Comparison of ENCODE assay signal across 18 cellular contexts in genomic region chr2:121367246-121367900, GRCh38.
DNase-seq lines count a peak whose midpoint lies in the region; ATAC-seq and TF ChIP-seq lines count a peak whose summit lies in the region.
"Had no signal": no experiment of that assay in that cellular context is flagged by ENCODE, and none has a peak within 500 bp of the region (broad histone marks: within the 10 kb centered on the region; RNA-seq: fewer than 3 reads in every experiment).

No MANE protein-coding gene starts in this region.

- H3K4me1 ChIP-seq in mammary epithelial cell (ENCODE audit: insufficient read depth, low read length) (peaks cover 28% of the 10 kb centered on the region), H9 (ENCODE audit: insufficient read depth, low read length) (no peaks in the 10 kb centered on the region)
- H3K4me1 ChIP-seq: Caco-2 had no signal

- no peak overlapping the region for H2AK5ac ChIP-seq in H9 (ENCODE audit: insufficient read length, low read length)

- no peak overlapping the region for H2BK5ac ChIP-seq in H9 (ENCODE audit: insufficient read length, low read length)

- no peak overlapping the region for H2BK15ac ChIP-seq in H9 (ENCODE audit: low read depth, low read length)

- H3K9me3 ChIP-seq in mammary epithelial cell (replicated peaks; ENCODE audit: insufficient read depth, low read length) (no peaks in the 10 kb centered on the region), H9 (ENCODE audit: control insufficient read depth, low read depth, low read length) (no peaks in the 10 kb centered on the region)
- H3K9me3 ChIP-seq: Caco-2 had no signal

- H2BK12ac ChIP-seq in H9 (ENCODE audit: insufficient read length, low read depth, low read length), result no peak overlapping the region

- no peaks in the 10 kb centered on the region for H3K79me1 ChIP-seq in H9 (ENCODE audit: insufficient read depth, low read depth, low read length, poor library complexity, severe bottlenecking)

- H2AFZ ChIP-seq in mammary epithelial cell (ENCODE audit: low read depth, low read length) (no peak overlapping the region), H9 (ENCODE audit: low read length) (no peak overlapping the region)
- H2AFZ ChIP-seq: GM23338 had no signal

- no peak overlapping the region for H3K18ac ChIP-seq in H9 (ENCODE audit: insufficient read length, low read depth, low read length)

- no peaks in the 10 kb centered on the region for H3K23me2 ChIP-seq in H9 (ENCODE audit: insufficient read length, low read depth, low read length, poor library complexity, severe bottlenecking)

- BruUV-seq in MCF 10A (replicated peaks; lab: Mats Ljungman, UMichigan) (no TSS peak), mammary epithelial cell (replicated peaks; lab: Mats Ljungman, UMichigan) (no TSS peak)

- H3K36me3 ChIP-seq in mammary epithelial cell (ENCODE audit: insufficient read depth, low read length) (peaks cover 20% of the 10 kb centered on the region), GM06990 (ENCODE audit: control insufficient read depth, insufficient read depth, low read length) (peaks cover 21% of the 10 kb centered on the region)

- H3K9ac ChIP-seq in mammary epithelial cell (ENCODE audit: insufficient read depth, low read length) (no peak overlapping the region), H9 (ENCODE audit: extremely low read depth, insufficient read length, low read length) (no peak overlapping the region)

- POLR2A ChIA-PET in MCF 10A (lab: Yijun Ruan, JAX), result interaction anchor here (0.8 kb wide), 1 partner anchor 157 kb away, joined by 3 read pairs; no protein-coding TSS in a partner anchor
- POLR2A ChIA-PET in RWPE1 (lab: Yijun Ruan, JAX; ENCODE audit: low non-redundant PET), result no interaction called here

- H3K23ac ChIP-seq in H9 (ENCODE audit: insufficient read length, low read depth, low read length), result no peak overlapping the region

- dilution Hi-C loops in mammary epithelial cell (cut with HindIII; ENCODE audit: low sequenced_read_pairs), result no loop called here

- H3K9me3 Mint-ChIP-seq in MCF 10A (ENCODE audit: unreplicated experiment), result no peaks in the 10 kb centered on the region
- no peaks in the 10 kb centered on the region for H3K9me3 Mint-ChIP-seq in H9
- H3K9me3 Mint-ChIP-seq: CD8-positive, alpha-beta T cell; GM23338 had no signal

- peaks cover 11% of the 10 kb centered on the region for H3K79me2 ChIP-seq in mammary epithelial cell (ENCODE audit: insufficient read depth, low read length)
- no peaks in the 10 kb centered on the region for H3K79me2 ChIP-seq in H9 (ENCODE audit: insufficient read depth, low read length)

- H3K4me3 Mint-ChIP-seq in MCF 10A (ENCODE audit: unreplicated experiment) (no peak overlapping the region), H9 (no peak overlapping the region)
- H3K4me3 Mint-ChIP-seq: CD4-positive, CD25-positive, alpha-beta regulatory T cell; CD8-positive, alpha-beta T cell; GM23338 had no signal

- no peak overlapping the region for H3K14ac ChIP-seq in H9 (ENCODE audit: insufficient read depth, low read length)

- H3K36me3 Mint-ChIP-seq in MCF 10A (ENCODE audit: insufficient read depth, unreplicated experiment), result peaks cover 80% of the 10 kb centered on the region
- peaks cover 24 to 57% (median 28%) of the 10 kb centered on the region in 3 experiments for H3K36me3 Mint-ChIP-seq in H9 (ENCODE audit: insufficient read depth in 1 of 3, low read depth in 3 of 3)

- no peak for ATAC-seq in GM18858 (IDR thresholded peaks at IDR 0.05; ENCODE audit: unreplicated experiment)
- ATAC-seq: CD8-positive, alpha-beta T cell; GM12878; GM23338 had no signal

- no peaks in the 10 kb centered on the region for H3K27me3 Mint-ChIP-seq in MCF 10A (ENCODE audit: insufficient read depth, unreplicated experiment)
- H3K27me3 Mint-ChIP-seq in H9 (ENCODE audit: low read depth), result no peaks in the 10 kb centered on the region
- H3K27me3 Mint-ChIP-seq: CD4-positive, CD25-positive, alpha-beta regulatory T cell had no signal

- CTCF ChIA-PET in MCF 10A (lab: Yijun Ruan, JAX) (interaction anchor here (0.7 to 4.7 kb wide), 4 partner anchors 11 to 282 kb away, joined by 3 to 21 read pairs (median 8); partner anchors contain the start of gene RNU4ATAC), mammary epithelial cell (lab: Charles Lee; ENCODE audit: low non-redundant PET) (no interaction called here), RWPE1 (lab: Yijun Ruan, JAX) (interaction anchor here (0.6 kb wide), 1 partner anchor 633 kb away, joined by 3 read pairs; no protein-coding TSS in a partner anchor)

- no peak overlapping the region for H3K4ac ChIP-seq in H9 (ENCODE audit: low read depth, low read length)

- no peak overlapping the region for H2BK120ac ChIP-seq in H9 (ENCODE audit: low read depth, low read length, poor library complexity, severe bottlenecking)

- in situ Hi-C loops in mammary epithelial cell (cut with MboI; ENCODE audit: low sequenced_read_pairs in 2 of 2), result no loop called here

- no peak overlapping the region for H4K8ac ChIP-seq in H9 (replicated peaks; ENCODE audit: insufficient read length, low read depth, low read length)

- H3K27ac ChIP-seq in mammary epithelial cell (ENCODE audit: insufficient read depth, low read depth, low read length) (no peak overlapping the region), RWPE1 (peak overlapping the region; percentile 7; the same call in 1 of the 2 replicates), H9 (ENCODE audit: insufficient read length, low read depth, low read length) (no peak overlapping the region)

- H3K27me3 ChIP-seq in mammary epithelial cell (ENCODE audit: insufficient read depth, low read length), result no peaks in the 10 kb centered on the region
- H3K27me3 ChIP-seq in GM06990 (replicated peaks; ENCODE audit: control insufficient read depth, insufficient read depth, low read length), result no peaks in the 10 kb centered on the region
- no peaks in the 10 kb centered on the region for H3K27me3 ChIP-seq in H9 (ENCODE audit: insufficient read depth, low read length)

- no peak overlapping the region for H3K4me2 ChIP-seq in mammary epithelial cell (ENCODE audit: insufficient read depth, low read depth, low read length)
- H3K4me2 ChIP-seq in H9 (ENCODE audit: insufficient read depth, insufficient read length, low read length), result no peak overlapping the region
- H3K4me2 ChIP-seq: GM23338 had no signal

- H4K5ac ChIP-seq in H9 (ENCODE audit: insufficient read length, low read depth, low read length), result no peak overlapping the region

- H4K91ac ChIP-seq in H9 (ENCODE audit: insufficient read length, low read depth, low read length), result no peak overlapping the region

- TF ChIP-seq CTCF in MCF 10A (IDR thresholded peaks at IDR 0.05; ENCODE audit: unreplicated experiment) (no peak), mammary epithelial cell (conservative IDR thresholded peaks at IDR 0.05 in 1 of 2, IDR thresholded peaks at IDR 0.05 in 1 of 2; ENCODE audit: extremely low read depth in 1 of 2, insufficient read depth in 1 of 2, low read depth in 1 of 2, low read length in 2 of 2) (no peak), GM06990 (IDR thresholded peaks at IDR 0.05; ENCODE audit: insufficient read depth, low read length, poor library complexity, severe bottlenecking) (no peak), RWPE1 (conservative IDR thresholded peaks at IDR 0.05; ENCODE audit: low read depth) (no peak), H9 (conservative IDR thresholded peaks at IDR 0.05) (no peak)

- H3K27ac Mint-ChIP-seq in MCF 10A (ENCODE audit: low read depth, unreplicated experiment) (peak overlapping the region; percentile 98), H9 (peak overlapping the region in 1 of 3 experiments; percentile 65; a peak in 2 of 7 replicates)
- H3K27ac Mint-ChIP-seq: CD8-positive, alpha-beta T cell had no signal

- no peak overlapping the region for H2BK20ac ChIP-seq in H9 (ENCODE audit: low read depth, low read length, poor library complexity, severe bottlenecking)

- WGBS in mammary epithelial cell (ENCODE audit: low coverage, missing lambda C conversion rate), result 96% methylated on average over 26 of the region's 26 CpGs
- WGBS in H9 (ENCODE audit: extremely low coverage, insufficient read length, low lambda C conversion rate), result no CpG with 5 or more reads among the region's 26 CpGs

- H3K4me3 ChIP-seq in mammary epithelial cell (replicated peaks in 1 of 3; ENCODE audit: insufficient read depth in 1 of 3, low read depth in 2 of 3, low read length in 3 of 3) (no peak overlapping the region), GM06990 (replicated peaks; ENCODE audit: low read depth, low read length) (no peak overlapping the region)
- H3K4me3 ChIP-seq: GM12878, GM23338 had no signal

- intact Hi-C loops in MCF 10A (cut with micrococcal nuclease), result no loop called here
- intact Hi-C loops in mammary epithelial cell (cut with micrococcal nuclease), result no loop called here

- H3T11ph ChIP-seq in H9 (ENCODE audit: low read length), result no peak overlapping the region

- DNase-seq in MCF 10A (ENCODE audit: unreplicated experiment), result no peak
- DNase-seq in mammary epithelial cell, result no peak
- peak; percentile 13 for DNase-seq in GM06990 (ENCODE audit: extremely low read depth, insufficient read length)
- DNase-seq in RWPE1 (ENCODE audit: low spot score), result no peak
- peak; percentile 38 for DNase-seq in islet precursor cell
- DNase-seq in H9, result no peak
- no peak for DNase-seq in cortex of kidney (lab: John Stamatoyannopoulos, UW)
- DNase-seq: 8988T; C1 segment of cervical spinal cord; Caco-2; CD4-positive, CD25-positive, alpha-beta regulatory T cell; CD8-positive, alpha-beta T cell; DMS153; DND-41; HCEC 1CT had no signal

- H3K56ac ChIP-seq in H9 (ENCODE audit: insufficient read length, low read depth, low read length), result no peak overlapping the region

- H4K20me1 ChIP-seq in mammary epithelial cell (ENCODE audit: insufficient read depth, low read length), result no peaks in the 10 kb centered on the region
- H4K20me1 ChIP-seq in H9 (ENCODE audit: control insufficient read depth, insufficient read depth, insufficient read length), result no peaks in the 10 kb centered on the region

- H3K4me1 Mint-ChIP-seq in MCF 10A (ENCODE audit: insufficient read depth, unreplicated experiment) (peaks cover 41% of the 10 kb centered on the region), H9 (no peaks in the 10 kb centered on the region)
- H3K4me1 Mint-ChIP-seq: GM23338 had no signal

Comparison
In these comparisons a context has a peak if more than half of its experiments do, and no peak if none do; other contexts are left out.
1. DNase-seq: peak in GM06990 (single experiment) and islet precursor cell (single experiment); none in MCF 10A (single experiment), mammary epithelial cell (single experiment), RWPE1 (single experiment), H9 (single experiment) and cortex of kidney (single experiment).